ENCODE assay signal across 9 cellular contexts in genomic region chr2:28610583-28611201, GRCh38.
DNase-seq lines count a peak whose midpoint lies in the region; ATAC-seq and TF ChIP-seq lines count a peak whose summit lies in the region.
"Had no signal": no experiment of that assay in that cellular context is flagged by ENCODE, and none has a peak within 500 bp of the region (broad histone marks: within the 10 kb centered on the region; RNA-seq: fewer than 3 reads in every experiment).

No MANE protein-coding gene starts in this region.

- no peaks in the 10 kb centered on the region for H3K36me3 Mint-ChIP-seq in chondrocyte (ENCODE audit: low read depth)

- peaks cover 48% of the 10 kb centered on the region for H3K4me1 Mint-ChIP-seq in chondrocyte (ENCODE audit: low read depth)

- peaks cover 2% of the 10 kb centered on the region for H3K9me3 Mint-ChIP-seq in chondrocyte (ENCODE audit: low read depth)

- no peak for ATAC-seq in HG03159 (IDR thresholded peaks at IDR 0.05; ENCODE audit: unreplicated experiment)

- peak overlapping the region; percentile 90 for H3K27ac Mint-ChIP-seq in chondrocyte (ENCODE audit: unreplicated experiment)

- no peak for TF ChIP-seq CTCF in chondrocyte (IDR thresholded peaks at IDR 0.05)

- DNase-seq in EL, result peak; percentile 87
- peak; percentile 14 for DNase-seq in MV-4-11 (lab: John Stamatoyannopoulos, UW)
- peak; percentile 62 for DNase-seq in chondrocyte (ENCODE audit: low spot score)
- DNase-seq in renal cortical epithelial cell (ENCODE audit: low read depth), result peak; percentile 100
- no peak for DNase-seq in substantia nigra (lab: John Stamatoyannopoulos, UW)
- DNase-seq in NCI-H2107 treated with DMSO at 0.1 percent for 48 hours (lab: John Stamatoyannopoulos, UW; ENCODE audit: unreplicated experiment), result no peak
- DNase-seq in NOMO-1 treated with DMSO at 0.1 percent for 48 hours (lab: John Stamatoyannopoulos, UW; ENCODE audit: unreplicated experiment), result no peak

- no peaks in the 10 kb centered on the region for H3K27me3 Mint-ChIP-seq in chondrocyte (ENCODE audit: low read depth)

- no peak overlapping the region for H3K4me3 Mint-ChIP-seq in chondrocyte (ENCODE audit: unreplicated experiment)

- no peak overlapping the region for H3K27ac ChIP-seq in substantia nigra (ENCODE audit: low read depth, low read length, poor library complexity, severe bottlenecking)
- H3K27ac ChIP-seq: cardiac muscle cell had no signal

Comparison
In these comparisons a context has a peak if more than half of its experiments do, and no peak if none do; other contexts are left out.
1. DNase-seq: peak in EL (single experiment), MV-4-11 (single experiment), chondrocyte (single experiment) and renal cortical epithelial cell (single experiment); none in substantia nigra (0 of 49), NCI-H2107 treated with DMSO at 0.1 percent for 48 hours (single experiment) and NOMO-1 treated with DMSO at 0.1 percent for 48 hours (single experiment).